In the genomic region with DNA sequence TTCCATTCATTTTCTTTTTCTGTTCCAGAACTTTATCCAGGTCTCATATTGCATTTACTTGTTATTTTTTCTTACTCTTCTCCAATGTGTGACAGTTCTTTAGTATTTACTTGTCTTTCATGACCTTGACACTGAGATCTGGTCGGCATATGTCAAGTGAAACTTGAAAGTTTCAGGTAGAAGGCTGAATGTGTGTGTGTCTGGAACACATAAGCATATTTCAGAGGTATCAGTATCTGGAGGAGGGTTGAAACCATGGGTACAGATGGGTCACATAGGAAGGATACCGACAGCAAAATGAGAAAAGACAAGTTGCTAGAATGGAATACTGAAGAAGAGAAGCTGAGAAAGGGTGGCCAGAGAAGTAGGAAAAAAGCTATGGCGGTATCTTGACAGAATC, we compare ENCODE assay signal across 21 cellular contexts. TPM values are rescaled to one million over a fixed set of nuclear protein-coding genes. Genes with fewer than 3 reads are reported as not detected.
A peak's percentile ranks its signal among the peaks of the same experiment; 100 is the strongest.
DNase-seq lines count a peak whose midpoint lies in the region; ATAC-seq and TF ChIP-seq lines count a peak whose summit lies in the region.
"Had no signal": no experiment of that assay in that cellular context is flagged by ENCODE, and none has a peak within 500 bp of the region (broad histone marks: within the 10 kb centered on the region; RNA-seq: fewer than 3 reads in every experiment).

No MANE protein-coding gene starts in this region.

- H3K36me3 Mint-ChIP-seq in CD14-positive monocyte = no peaks in the 10 kb centered on the region
- H3K36me3 Mint-ChIP-seq: T-cell had no signal

- ATAC-seq in GM18498 (IDR thresholded peaks at IDR 0.05; ENCODE audit: unreplicated experiment) (peak; percentile 77), GM19452 (IDR thresholded peaks at IDR 0.05; ENCODE audit: unreplicated experiment) (peak; percentile 54), HG02623 (IDR thresholded peaks at IDR 0.05; ENCODE audit: unreplicated experiment) (peak; percentile 53), HG03469 (IDR thresholded peaks at IDR 0.05; ENCODE audit: unreplicated experiment) (peak; percentile 40)
- ATAC-seq: T-cell, WTC11 had no signal

- TF ChIP-seq CTCF in CD14-positive monocyte (IDR thresholded peaks at IDR 0.05) = no peak

- intact Hi-C loops in CD14-positive monocyte (cut with micrococcal nuclease) = no loop called here

- DNase-seq in SIG-M5 treated with dmso at 0.1 percent for 504 hours (lab: John Stamatoyannopoulos, UW; ENCODE audit: unreplicated experiment) (no peak), NCI-H774 (lab: John Stamatoyannopoulos, UW) (no peak), G401 (ENCODE audit: low spot score) (no peak), CD14-positive monocyte (ENCODE audit: low spot score) (no peak)
- DNase-seq: activated effector memory CD4-positive, alpha-beta T cell treated with anti-CD3 and anti-CD28 coated beads, Interleukin-2, amount 50 U/mL, for 16 hours; CD4-positive, alpha-beta memory T cell; foreskin fibroblast; IMR-90; left ventricle myocardium inferior; stimulated activated CD4-positive, alpha-beta T cell treated with anti-CD3 and anti-CD28 coated beads, Interleukin-2, amount 100 ng/mL, for 48 hours; T-cell; tibial artery had no signal

- peaks cover 0 to 7% (median 6%) of the 10 kb centered on the region in 3 donors for H3K27me3 Mint-ChIP-seq in CD14-positive monocyte (ENCODE audit: low read depth in 3 of 3)
- H3K27me3 Mint-ChIP-seq: CD4-positive, alpha-beta memory T cell; T-cell had no signal

- in situ Hi-C loops in G401 (cut with HindIII; ENCODE audit: low sequenced_read_pairs) = no loop called here

- H3K4me1 Mint-ChIP-seq in CD14-positive monocyte = peaks cover 6% of the 10 kb centered on the region

- no peak overlapping the region for H3K4me3 Mint-ChIP-seq in CD14-positive monocyte
- H3K4me3 Mint-ChIP-seq: CD4-positive, alpha-beta memory T cell; T-cell; WTC11 had no signal

- H3K27ac Mint-ChIP-seq in CD14-positive monocyte = no peak overlapping the region
- H3K27ac Mint-ChIP-seq: CD4-positive, alpha-beta memory T cell; T-cell; WTC11 had no signal

- H3K9me3 Mint-ChIP-seq in CD14-positive monocyte = peaks cover 0 to 5% (median 1%) of the 10 kb centered on the region in 7 donors

RNA-seq across cellular contexts. Expression of gene PTGDR, which starts 22.5 kb away (rescaled TPM):
- total RNA-seq in G401 (2014; rRNA removed; shearing (Covaris generic)) = not detected in 2 replicates
- polyA plus RNA-seq in CD14-positive monocyte = not detected
- total RNA-seq: A673, Daoy, IMR-90, osteocyte, RPMI7951 had no signal
- polyA plus RNA-seq: IMR-90 had no signal
